Comparison of ENCODE assay signal across 8 cellular contexts in genomic region chr11:121416909-121417567, GRCh38. TPM values are rescaled to one million over a fixed set of nuclear protein-coding genes. Genes with fewer than 3 reads are reported as not detected.
A peak's percentile ranks its signal among the peaks of the same experiment; 100 is the strongest.
DNase-seq lines count a peak whose midpoint lies in the region; ATAC-seq and TF ChIP-seq lines count a peak whose summit lies in the region.

No MANE protein-coding gene starts in this region.

- H3K36me3 Mint-ChIP-seq in activated CD4-positive, alpha-beta T cell treated with anti-CD3 and anti-CD28 coated beads, Interleukin-2, amount 10 ng/mL, durations not matched to agents 7 days and 5 days (ENCODE audit: low read depth): peaks cover 12% of the 10 kb centered on the region

- peak; percentile 61 for DNase-seq in activated CD4-positive, alpha-beta T cell treated with anti-CD3 and anti-CD28 coated beads, Interleukin-2, amount 10 ng/mL, durations not matched to agents 7 days and 5 days
- peak; percentile 55 for DNase-seq in epithelial cell of proximal tubule (ENCODE audit: low read depth)
- peak; percentile 64 for DNase-seq in omental fat pad (ENCODE audit: low spot score)
- DNase-seq in COLO668 (lab: John Stamatoyannopoulos, UW; ENCODE audit: unreplicated experiment): no peak
- DNase-seq in DMS153 (lab: John Stamatoyannopoulos, UW): no peak

- H3K4me1 ChIP-seq in BLaER1 (peaks cover 62% of the 10 kb centered on the region), Loucy (ENCODE audit: insufficient read depth, low read length, poor library complexity, severe bottlenecking) (peaks cover 66% of the 10 kb centered on the region)

- H3K9me3 ChIP-seq in BLaER1 (peaks cover 6% of the 10 kb centered on the region), Loucy (ENCODE audit: insufficient read depth, low read depth, low read length) (no peaks in the 10 kb centered on the region)

- H3K9me2 ChIP-seq in Loucy (replicated peaks; ENCODE audit: low read depth, low read length): no peaks in the 10 kb centered on the region

- TF ChIP-seq CTCF in Loucy (conservative IDR thresholded peaks at IDR 0.05; ENCODE audit: low read length) (no peak), epithelial cell of proximal tubule (conservative IDR thresholded peaks at IDR 0.05; ENCODE audit: low read depth, low read length) (no peak), omental fat pad (IDR thresholded peaks at IDR 0.05) (no peak)

- ATAC-seq in GM21529 (IDR thresholded peaks at IDR 0.05; ENCODE audit: unreplicated experiment): peak; percentile 68
- peak; percentile 87 for ATAC-seq in omental fat pad (ENCODE audit: low FRiP score)

- no peak overlapping the region for H3K4me3 ChIP-seq in BLaER1
- peak overlapping the region; percentile 41 for H3K4me3 ChIP-seq in Loucy (ENCODE audit: low read length, poor library complexity, severe bottlenecking)
- H3K4me3 ChIP-seq in epithelial cell of proximal tubule (ENCODE audit: low read depth, low read length): no peak overlapping the region

- peak overlapping the region; percentile 85 for H3K27ac Mint-ChIP-seq in activated CD4-positive, alpha-beta T cell treated with anti-CD3 and anti-CD28 coated beads, Interleukin-2, amount 10 ng/mL, durations not matched to agents 7 days and 5 days

- POLR2A ChIA-PET in activated CD4-positive, alpha-beta T cell treated with anti-CD3 and anti-CD28 coated beads, Interleukin-2, amount 10 ng/mL, durations not matched to agents 7 days and 5 days (lab: Charles Lee): interaction anchor here (0.8 to 1.3 kb wide), 3 partner anchors 35 to 80 kb away, joined by 3 to 4 read pairs (median 3); partner anchors contain the start of genes SORL1 and SORL1-AS1

- peaks cover 9% of the 10 kb centered on the region for H3K9me3 Mint-ChIP-seq in activated CD4-positive, alpha-beta T cell treated with anti-CD3 and anti-CD28 coated beads, Interleukin-2, amount 10 ng/mL, durations not matched to agents 7 days and 5 days

- H3K9ac ChIP-seq in BLaER1 (no peak overlapping the region; the same call in 1 of the 2 replicates), Loucy (ENCODE audit: low read depth, low read length, poor library complexity, severe bottlenecking) (peak overlapping the region; percentile 38)

- H3K27me3 ChIP-seq in BLaER1 (no peaks in the 10 kb centered on the region), Loucy (ENCODE audit: insufficient read depth, low read length, poor library complexity, severe bottlenecking) (no peaks in the 10 kb centered on the region)

- H2AFZ ChIP-seq in Loucy (ENCODE audit: low read length): no peak overlapping the region

- H3K79me2 ChIP-seq in Loucy (ENCODE audit: insufficient read depth, low read length): no peaks in the 10 kb centered on the region

- peaks cover 4% of the 10 kb centered on the region for H3F3A ChIP-seq in Loucy (ENCODE audit: low read depth)

- peak overlapping the region; percentile 60 for H3K4me2 ChIP-seq in BLaER1
- peak overlapping the region; percentile 67 for H3K4me2 ChIP-seq in Loucy (ENCODE audit: low read depth, low read length, poor library complexity, severe bottlenecking)

- peak overlapping the region; percentile 59 for H3K27ac ChIP-seq in BLaER1

- H3K27me3 Mint-ChIP-seq in activated CD4-positive, alpha-beta T cell treated with anti-CD3 and anti-CD28 coated beads, Interleukin-2, amount 10 ng/mL, durations not matched to agents 7 days and 5 days: no peaks in the 10 kb centered on the region

- H3K4me1 Mint-ChIP-seq in activated CD4-positive, alpha-beta T cell treated with anti-CD3 and anti-CD28 coated beads, Interleukin-2, amount 10 ng/mL, durations not matched to agents 7 days and 5 days: peaks cover 72% of the 10 kb centered on the region

- H3K4me3 Mint-ChIP-seq in activated CD4-positive, alpha-beta T cell treated with anti-CD3 and anti-CD28 coated beads, Interleukin-2, amount 10 ng/mL, durations not matched to agents 7 days and 5 days: peak overlapping the region; percentile 21

- no peaks in the 10 kb centered on the region for H4K20me1 ChIP-seq in BLaER1
- H4K20me1 ChIP-seq in Loucy (ENCODE audit: insufficient read depth, low read length, poor library complexity, severe bottlenecking): no peaks in the 10 kb centered on the region

- H3K36me3 ChIP-seq in BLaER1: no peaks in the 10 kb centered on the region
- H3K36me3 ChIP-seq in Loucy (ENCODE audit: insufficient read depth, low read length): no peaks in the 10 kb centered on the region

- CTCF ChIA-PET in activated CD4-positive, alpha-beta T cell treated with anti-CD3 and anti-CD28 coated beads, Interleukin-2, amount 10 ng/mL, durations not matched to agents 7 days and 5 days (lab: Charles Lee): interaction anchor here (0.6 to 1.2 kb wide), 5 partner anchors 9 to 34 kb away, joined by 3 to 4 read pairs (median 3); no protein-coding TSS in a partner anchor

RNA-seq across cellular contexts. Expression of gene SORL1, which starts 35.1 kb away (rescaled TPM):
- total RNA-seq in activated CD4-positive, alpha-beta T cell treated with anti-CD3 and anti-CD28 coated beads, Interleukin-2, amount 10 ng/mL, durations not matched to agents 7 days and 5 days: 100 to 1,000 TPM; 197 to 207 TPM
- total RNA-seq in epithelial cell of proximal tubule: 1.5 and 7.8 TPM in 2 replicates
- 10 to 100 TPM in 3 of 4 donors, 1 to 10 TPM in 1; 5.8 to 93.0 (median 11.1) TPM for total RNA-seq in omental fat pad

Comparison
In these comparisons a context has a peak if more than half of its experiments do, and no peak if none do; other contexts are left out.
1. DNase-seq: peak in activated CD4-positive, alpha-beta T cell treated with anti-CD3 and anti-CD28 coated beads, Interleukin-2, amount 10 ng/mL, durations not matched to agents 7 days and 5 days (single experiment), epithelial cell of proximal tubule (single experiment) and omental fat pad (single experiment); none in COLO668 (single experiment) and DMS153 (single experiment).